11 cellular contexts compared by ENCODE assay signal in genomic region chr4:13980317-13980716, GRCh38.
DNase-seq lines count a peak whose midpoint lies in the region; ATAC-seq, FAIRE-seq and TF ChIP-seq lines count a peak whose summit lies in the region.
"Had no signal": no experiment of that assay in that cellular context is flagged by ENCODE, and none has a peak within 500 bp of the region (broad histone marks: within the 10 kb centered on the region; RNA-seq: fewer than 3 reads in every experiment).

No MANE protein-coding gene starts in this region.

- TF ChIP-seq RAD21 in A549 (conservative IDR thresholded peaks at IDR 0.05 in 1 of 2, IDR thresholded peaks at IDR 0.05 in 1 of 2): no peak

- intact Hi-C loops in activated T-helper 2 cell treated with anti-CD3 and anti-CD28 coated beads, Interferon-gamma antibody, Interleukin-2, Interleukin-4, amounts not matched to agents 10 μg/mL and 5 μg/mL and 100 μg/mL, durations not matched to agents 14 hours and 24 hours and 36 hours (cut with micrococcal nuclease): no loop called here
- intact Hi-C loops in colonic mucosa (cut with DNase I): no loop called here

- 97% methylated on average over 2 of the region's 2 CpGs for WGBS in A549 (ENCODE audit: missing lambda C conversion rate)

- no peaks in the 10 kb centered on the region for H3K36me3 Mint-ChIP-seq in activated T-helper 2 cell treated with anti-CD3 and anti-CD28 coated beads, Interferon-gamma antibody, Interleukin-2, Interleukin-4, amounts not matched to agents 10 μg/mL and 5 μg/mL and 100 μg/mL, durations not matched to agents 14 hours and 24 hours and 36 hours (ENCODE audit: low read depth)
- H3K36me3 Mint-ChIP-seq: CD4-positive, CD25-positive, alpha-beta regulatory T cell had no signal

- no peaks in the 10 kb centered on the region for H3K9me3 Mint-ChIP-seq in activated T-helper 2 cell treated with anti-CD3 and anti-CD28 coated beads, Interferon-gamma antibody, Interleukin-2, Interleukin-4, amounts not matched to agents 10 μg/mL and 5 μg/mL and 100 μg/mL, durations not matched to agents 14 hours and 24 hours and 36 hours

- H3K4me1 ChIP-seq in A549: peaks cover 24% of the 10 kb centered on the region
- no peaks in the 10 kb centered on the region for H3K4me1 ChIP-seq in colonic mucosa
- H3K4me1 ChIP-seq: transverse colon had no signal

- H3K27me3 Mint-ChIP-seq in activated T-helper 2 cell treated with anti-CD3 and anti-CD28 coated beads, Interferon-gamma antibody, Interleukin-2, Interleukin-4, amounts not matched to agents 10 μg/mL and 5 μg/mL and 100 μg/mL, durations not matched to agents 14 hours and 24 hours and 36 hours (ENCODE audit: low read depth): no peaks in the 10 kb centered on the region
- H3K27me3 Mint-ChIP-seq: CD4-positive, CD25-positive, alpha-beta regulatory T cell had no signal

- TF ChIP-seq CTCF in A549 (IDR thresholded peaks at IDR 0.05) (no peak), colonic mucosa (IDR thresholded peaks at IDR 0.05) (no peak)

- no peaks in the 10 kb centered on the region for H3K4me1 Mint-ChIP-seq in activated T-helper 2 cell treated with anti-CD3 and anti-CD28 coated beads, Interferon-gamma antibody, Interleukin-2, Interleukin-4, amounts not matched to agents 10 μg/mL and 5 μg/mL and 100 μg/mL, durations not matched to agents 14 hours and 24 hours and 36 hours (ENCODE audit: low read depth)
- H3K4me1 Mint-ChIP-seq: CD4-positive, CD25-positive, alpha-beta regulatory T cell had no signal

- ATAC-seq in A549 (peak in 1 of 2 experiments; percentile 25; a peak in 1 of 6 replicates), GM21381 (IDR thresholded peaks at IDR 0.05; ENCODE audit: unreplicated experiment) (peak; percentile 61), HG03442 (IDR thresholded peaks at IDR 0.05; ENCODE audit: unreplicated experiment) (no peak)

- no peak for FAIRE-seq in A549 (lab: Jason Lieb, UNC)

- no peak for DNase-seq in A549 (ENCODE audit: low read depth in 1 of 2, low spot score in 1 of 2)
- DNase-seq in KG1 (lab: John Stamatoyannopoulos, UW): peak; percentile 13
- DNase-seq in fibroblast of gingiva (ENCODE audit: low read depth): peak; percentile 92
- DNase-seq in G401 (ENCODE audit: low spot score): no peak
- no peak for DNase-seq in activated T-helper 2 cell treated with anti-CD3 and anti-CD28 coated beads, Interferon-gamma antibody, Interleukin-2, Interleukin-4, amounts not matched to agents 10 μg/mL and 5 μg/mL and 100 μg/mL, durations not matched to agents 14 hours and 24 hours and 36 hours (ENCODE audit: low spot score)
- no peak for DNase-seq in colonic mucosa
- DNase-seq: CD4-positive, CD25-positive, alpha-beta regulatory T cell; NCI-H69; transverse colon had no signal

- no peak overlapping the region for H3K9ac ChIP-seq in colonic mucosa (ENCODE audit: low read depth in 2 of 2, low read length in 2 of 2)

- H3K4me3 Mint-ChIP-seq in activated T-helper 2 cell treated with anti-CD3 and anti-CD28 coated beads, Interferon-gamma antibody, Interleukin-2, Interleukin-4, amounts not matched to agents 10 μg/mL and 5 μg/mL and 100 μg/mL, durations not matched to agents 14 hours and 24 hours and 36 hours (ENCODE audit: low read depth): no peak overlapping the region
- H3K4me3 Mint-ChIP-seq: CD4-positive, CD25-positive, alpha-beta regulatory T cell had no signal

- POLR2A ChIA-PET in A549 (lab: Yijun Ruan, JAX): no interaction called here

- H3K4me2 ChIP-seq in A549: peak overlapping the region; percentile 25; the same call in 1 of the 3 replicates

- in situ Hi-C loops in G401 (cut with HindIII; ENCODE audit: low sequenced_read_pairs): no loop called here

- H3K27ac ChIP-seq in A549: peak overlapping the region; percentile 31 to 68; a peak in 4 of 6 replicates
- no peak overlapping the region for H3K27ac ChIP-seq in colonic mucosa
- H3K27ac ChIP-seq: transverse colon had no signal

- H3K4me3 ChIP-seq in A549 (no peak overlapping the region), colonic mucosa (no peak overlapping the region)
- H3K4me3 ChIP-seq: transverse colon had no signal

- no peaks in the 10 kb centered on the region for H3K27me3 ChIP-seq in colonic mucosa
- H3K27me3 ChIP-seq: transverse colon had no signal

- no peak for TF ChIP-seq POLR2A in A549 (IDR thresholded peaks at IDR 0.05; ENCODE audit: low read length)

- CTCF ChIA-PET in A549 (lab: Yijun Ruan, JAX): no interaction called here

- TF ChIP-seq EP300 in A549 (IDR thresholded peaks at IDR 0.05): no peak

- peaks cover 4% of the 10 kb centered on the region; the same call in 1 of the 3 replicates for H3K9me3 ChIP-seq in A549
- H3K9me3 ChIP-seq in colonic mucosa: no peaks in the 10 kb centered on the region
- H3K9me3 ChIP-seq: transverse colon had no signal

- no peak overlapping the region for H3K27ac Mint-ChIP-seq in activated T-helper 2 cell treated with anti-CD3 and anti-CD28 coated beads, Interferon-gamma antibody, Interleukin-2, Interleukin-4, amounts not matched to agents 10 μg/mL and 5 μg/mL and 100 μg/mL, durations not matched to agents 14 hours and 24 hours and 36 hours
- H3K27ac Mint-ChIP-seq: CD4-positive, CD25-positive, alpha-beta regulatory T cell had no signal

- no peaks in the 10 kb centered on the region for H3K36me3 ChIP-seq in colonic mucosa
- H3K36me3 ChIP-seq: transverse colon had no signal

TF ChIP-seq in A549, 52 proteins besides CTCF, POLR2A, EP300 and RAD21:
- TF ChIP-seq MAFK (IDR thresholded peaks at IDR 0.05; ENCODE audit: partially characterized antibody) (no peak), ZSCAN20 (CRISPR knock-in tag; IDR thresholded peaks at IDR 0.05) (no peak), RCOR1 (IDR thresholded peaks at IDR 0.05; ENCODE audit: low read depth, low read length) (no peak), TFCP2L1 (CRISPR knock-in tag; IDR thresholded peaks at IDR 0.05) (no peak), FOXS1 (CRISPR knock-in tag; IDR thresholded peaks at IDR 0.05) (no peak), CHD4 (IDR thresholded peaks at IDR 0.05; ENCODE audit: borderline replicate concordance) (no peak), CBX8 (IDR thresholded peaks at IDR 0.05) (no peak), PBX3 (IDR thresholded peaks at IDR 0.05) (no peak)
- TF ChIP-seq, protein P1, sequence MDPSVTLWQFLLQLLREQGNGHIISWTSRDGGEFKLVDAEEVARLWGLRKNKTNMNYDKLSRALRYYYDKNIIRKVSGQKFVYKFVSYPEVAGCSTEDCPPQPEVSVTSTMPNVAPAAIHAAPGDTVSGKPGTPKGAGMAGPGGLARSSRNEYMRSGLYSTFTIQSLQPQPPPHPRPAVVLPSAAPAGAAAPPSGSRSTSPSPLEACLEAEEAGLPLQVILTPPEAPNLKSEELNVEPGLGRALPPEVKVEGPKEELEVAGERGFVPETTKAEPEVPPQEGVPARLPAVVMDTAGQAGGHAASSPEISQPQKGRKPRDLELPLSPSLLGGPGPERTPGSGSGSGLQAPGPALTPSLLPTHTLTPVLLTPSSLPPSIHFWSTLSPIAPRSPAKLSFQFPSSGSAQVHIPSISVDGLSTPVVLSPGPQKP (IDR thresholded peaks at IDR 0.05; ENCODE audit: low read depth, low read length): no peak
- TF ChIP-seq, protein P2, sequence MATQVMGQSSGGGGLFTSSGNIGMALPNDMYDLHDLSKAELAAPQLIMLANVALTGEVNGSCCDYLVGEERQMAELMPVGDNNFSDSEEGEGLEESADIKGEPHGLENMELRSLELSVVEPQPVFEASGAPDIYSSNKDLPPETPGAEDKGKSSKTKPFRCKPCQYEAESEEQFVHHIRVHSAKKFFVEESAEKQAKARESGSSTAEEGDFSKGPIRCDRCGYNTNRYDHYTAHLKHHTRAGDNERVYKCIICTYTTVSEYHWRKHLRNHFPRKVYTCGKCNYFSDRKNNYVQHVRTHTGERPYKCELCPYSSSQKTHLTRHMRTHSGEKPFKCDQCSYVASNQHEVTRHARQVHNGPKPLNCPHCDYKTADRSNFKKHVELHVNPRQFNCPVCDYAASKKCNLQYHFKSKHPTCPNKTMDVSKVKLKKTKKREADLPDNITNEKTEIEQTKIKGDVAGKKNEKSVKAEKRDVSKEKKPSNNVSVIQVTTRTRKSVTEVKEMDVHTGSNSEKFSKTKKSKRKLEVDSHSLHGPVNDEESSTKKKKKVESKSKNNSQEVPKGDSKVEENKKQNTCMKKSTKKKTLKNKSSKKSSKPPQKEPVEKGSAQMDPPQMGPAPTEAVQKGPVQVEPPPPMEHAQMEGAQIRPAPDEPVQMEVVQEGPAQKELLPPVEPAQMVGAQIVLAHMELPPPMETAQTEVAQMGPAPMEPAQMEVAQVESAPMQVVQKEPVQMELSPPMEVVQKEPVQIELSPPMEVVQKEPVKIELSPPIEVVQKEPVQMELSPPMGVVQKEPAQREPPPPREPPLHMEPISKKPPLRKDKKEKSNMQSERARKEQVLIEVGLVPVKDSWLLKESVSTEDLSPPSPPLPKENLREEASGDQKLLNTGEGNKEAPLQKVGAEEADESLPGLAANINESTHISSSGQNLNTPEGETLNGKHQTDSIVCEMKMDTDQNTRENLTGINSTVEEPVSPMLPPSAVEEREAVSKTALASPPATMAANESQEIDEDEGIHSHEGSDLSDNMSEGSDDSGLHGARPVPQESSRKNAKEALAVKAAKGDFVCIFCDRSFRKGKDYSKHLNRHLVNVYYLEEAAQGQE (IDR thresholded peaks at IDR 0.05): no peak
TF ChIP-seq in A549: peak in this region for 0.

Comparison
In these comparisons a context has a peak if more than half of its experiments do, and no peak if none do; other contexts are left out.
1. DNase-seq: peak in KG1 (single experiment) and fibroblast of gingiva (single experiment); none in A549 (0 of 2), G401 (single experiment), activated T-helper 2 cell treated with anti-CD3 and anti-CD28 coated beads, Interferon-gamma antibody, Interleukin-2, Interleukin-4, amounts not matched to agents 10 μg/mL and 5 μg/mL and 100 μg/mL, durations not matched to agents 14 hours and 24 hours and 36 hours (single experiment) and colonic mucosa (single experiment).